1 cellular context compared by ENCODE assay signal in genomic region chr15:40082195-40082868, GRCh38.
TF ChIP-seq lines count a peak whose summit lies in the region.

No MANE protein-coding gene starts in this region.

TF ChIP-seq in SK-N-SH, 30 proteins besides CTCF, POLR2A, EP300 and RAD21:
- no peak for TF ChIP-seq USF1 (IDR thresholded peaks at IDR 0.05; ENCODE audit: borderline replicate concordance, low read depth)
